Comparison of ENCODE assay signal across 1 cellular context in the genomic region with DNA sequence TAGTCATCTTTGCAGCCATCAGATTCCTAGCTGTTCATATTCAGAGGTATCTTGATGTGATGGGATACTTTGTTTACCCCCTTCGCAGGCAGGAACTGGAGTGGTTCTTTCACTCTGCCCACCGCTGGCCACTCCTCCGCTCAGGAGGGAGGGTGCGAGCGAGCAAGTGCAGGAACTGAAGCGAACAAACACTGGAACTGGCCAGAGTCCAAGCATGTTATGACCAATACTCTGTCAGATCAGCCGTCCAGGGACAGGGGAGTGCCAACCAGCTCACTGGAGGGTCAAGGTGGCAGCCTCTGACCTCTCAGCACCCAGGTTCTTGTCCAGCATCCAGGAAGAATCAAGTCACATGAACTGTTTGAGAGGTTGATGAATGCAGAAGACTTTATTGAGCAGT.
TF ChIP-seq lines count a peak whose summit lies in the region.

No MANE protein-coding gene starts in this region.

TF ChIP-seq in HepG2, 621 proteins besides CTCF, POLR2A, EP300 and RAD21 (continued from another document and continues in another):
- TF ChIP-seq SNAPC4 (CRISPR knock-in tag; IDR thresholded peaks at IDR 0.05) = no peak
- TF ChIP-seq, protein P1, sequence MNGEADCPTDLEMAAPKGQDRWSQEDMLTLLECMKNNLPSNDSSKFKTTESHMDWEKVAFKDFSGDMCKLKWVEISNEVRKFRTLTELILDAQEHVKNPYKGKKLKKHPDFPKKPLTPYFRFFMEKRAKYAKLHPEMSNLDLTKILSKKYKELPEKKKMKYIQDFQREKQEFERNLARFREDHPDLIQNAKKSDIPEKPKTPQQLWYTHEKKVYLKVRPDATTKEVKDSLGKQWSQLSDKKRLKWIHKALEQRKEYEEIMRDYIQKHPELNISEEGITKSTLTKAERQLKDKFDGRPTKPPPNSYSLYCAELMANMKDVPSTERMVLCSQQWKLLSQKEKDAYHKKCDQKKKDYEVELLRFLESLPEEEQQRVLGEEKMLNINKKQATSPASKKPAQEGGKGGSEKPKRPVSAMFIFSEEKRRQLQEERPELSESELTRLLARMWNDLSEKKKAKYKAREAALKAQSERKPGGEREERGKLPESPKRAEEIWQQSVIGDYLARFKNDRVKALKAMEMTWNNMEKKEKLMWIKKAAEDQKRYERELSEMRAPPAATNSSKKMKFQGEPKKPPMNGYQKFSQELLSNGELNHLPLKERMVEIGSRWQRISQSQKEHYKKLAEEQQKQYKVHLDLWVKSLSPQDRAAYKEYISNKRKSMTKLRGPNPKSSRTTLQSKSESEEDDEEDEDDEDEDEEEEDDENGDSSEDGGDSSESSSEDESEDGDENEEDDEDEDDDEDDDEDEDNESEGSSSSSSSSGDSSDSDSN (CRISPR knock-in tag; IDR thresholded peaks at IDR 0.05) = peak; percentile 39; the same call in 1 of the 2 replicates
- TF ChIP-seq ZNF276 (CRISPR knock-in tag; IDR thresholded peaks at IDR 0.05; ENCODE audit: low read depth) = no peak
- TF ChIP-seq ZNF34 (CRISPR knock-in tag; IDR thresholded peaks at IDR 0.05; ENCODE audit: borderline replicate concordance) = no peak
- no peak for TF ChIP-seq SRSF1 (optimal IDR thresholded peaks at IDR 0.05; ENCODE audit: low read depth, low read length)
- TF ChIP-seq ZNF382 (CRISPR knock-in tag; IDR thresholded peaks at IDR 0.05; ENCODE audit: borderline replicate concordance) = no peak
- TF ChIP-seq RARG (CRISPR knock-in tag; IDR thresholded peaks at IDR 0.05; ENCODE audit: low read depth) = no peak
- TF ChIP-seq ZNF839 (CRISPR knock-in tag; IDR thresholded peaks at IDR 0.05; ENCODE audit: borderline replicate concordance) = no peak
- TF ChIP-seq, protein P2, sequence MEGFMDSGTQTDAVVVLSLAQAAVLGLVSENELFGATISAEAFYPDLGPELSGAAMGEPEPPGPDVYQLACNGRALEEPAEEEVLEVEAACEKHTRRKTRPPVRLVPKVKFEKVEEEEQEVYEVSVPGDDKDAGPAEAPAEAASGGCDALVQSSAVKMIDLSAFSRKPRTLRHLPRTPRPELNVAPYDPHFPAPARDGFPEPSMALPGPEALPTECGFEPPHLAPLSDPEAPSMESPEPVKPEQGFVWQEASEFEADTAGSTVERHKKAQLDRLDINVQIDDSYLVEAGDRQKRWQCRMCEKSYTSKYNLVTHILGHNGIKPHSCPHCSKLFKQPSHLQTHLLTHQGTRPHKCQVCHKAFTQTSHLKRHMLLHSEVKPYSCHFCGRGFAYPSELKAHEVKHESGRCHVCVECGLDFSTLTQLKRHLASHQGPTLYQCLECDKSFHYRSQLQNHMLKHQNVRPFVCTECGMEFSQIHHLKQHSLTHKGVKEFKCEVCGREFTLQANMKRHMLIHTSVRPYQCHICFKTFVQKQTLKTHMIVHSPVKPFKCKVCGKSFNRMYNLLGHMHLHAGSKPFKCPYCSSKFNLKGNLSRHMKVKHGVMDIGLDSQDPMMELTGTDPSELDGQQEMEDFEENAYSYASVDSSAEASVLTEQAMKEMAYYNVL (CRISPR knock-in tag; IDR thresholded peaks at IDR 0.05; ENCODE audit: borderline replicate concordance) = no peak
- TF ChIP-seq IKZF4 (CRISPR knock-in tag; IDR thresholded peaks at IDR 0.05; ENCODE audit: borderline replicate concordance, low read depth, not compliant biosample characterization) = no peak
- no peak for TF ChIP-seq GLI4 (CRISPR knock-in tag; IDR thresholded peaks at IDR 0.05; ENCODE audit: borderline replicate concordance)
- TF ChIP-seq, protein P3, sequence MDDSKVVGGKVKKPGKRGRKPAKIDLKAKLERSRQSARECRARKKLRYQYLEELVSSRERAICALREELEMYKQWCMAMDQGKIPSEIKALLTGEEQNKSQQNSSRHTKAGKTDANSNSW (CRISPR knock-in tag; IDR thresholded peaks at IDR 0.05; ENCODE audit: borderline replicate concordance) = no peak
- no peak for TF ChIP-seq U2AF2 (IDR thresholded peaks at IDR 0.05; ENCODE audit: low read depth, low read length)
- no peak for TF ChIP-seq REXO4 (CRISPR knock-in tag; IDR thresholded peaks at IDR 0.05; ENCODE audit: borderline replicate concordance)
- TF ChIP-seq XBP1 (CRISPR knock-in tag; IDR thresholded peaks at IDR 0.05) = no peak
- TF ChIP-seq EZH2 (conservative IDR thresholded peaks at IDR 0.05; ENCODE audit: low read depth, low read length) = no peak
- TF ChIP-seq, protein P4, sequence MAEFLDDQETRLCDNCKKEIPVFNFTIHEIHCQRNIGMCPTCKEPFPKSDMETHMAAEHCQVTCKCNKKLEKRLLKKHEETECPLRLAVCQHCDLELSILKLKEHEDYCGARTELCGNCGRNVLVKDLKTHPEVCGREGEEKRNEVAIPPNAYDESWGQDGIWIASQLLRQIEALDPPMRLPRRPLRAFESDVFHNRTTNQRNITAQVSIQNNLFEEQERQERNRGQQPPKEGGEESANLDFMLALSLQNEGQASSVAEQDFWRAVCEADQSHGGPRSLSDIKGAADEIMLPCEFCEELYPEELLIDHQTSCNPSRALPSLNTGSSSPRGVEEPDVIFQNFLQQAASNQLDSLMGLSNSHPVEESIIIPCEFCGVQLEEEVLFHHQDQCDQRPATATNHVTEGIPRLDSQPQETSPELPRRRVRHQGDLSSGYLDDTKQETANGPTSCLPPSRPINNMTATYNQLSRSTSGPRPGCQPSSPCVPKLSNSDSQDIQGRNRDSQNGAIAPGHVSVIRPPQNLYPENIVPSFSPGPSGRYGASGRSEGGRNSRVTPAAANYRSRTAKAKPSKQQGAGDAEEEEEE (CRISPR knock-in tag; IDR thresholded peaks at IDR 0.05; ENCODE audit: borderline replicate concordance) = no peak
- TF ChIP-seq, protein P5, sequence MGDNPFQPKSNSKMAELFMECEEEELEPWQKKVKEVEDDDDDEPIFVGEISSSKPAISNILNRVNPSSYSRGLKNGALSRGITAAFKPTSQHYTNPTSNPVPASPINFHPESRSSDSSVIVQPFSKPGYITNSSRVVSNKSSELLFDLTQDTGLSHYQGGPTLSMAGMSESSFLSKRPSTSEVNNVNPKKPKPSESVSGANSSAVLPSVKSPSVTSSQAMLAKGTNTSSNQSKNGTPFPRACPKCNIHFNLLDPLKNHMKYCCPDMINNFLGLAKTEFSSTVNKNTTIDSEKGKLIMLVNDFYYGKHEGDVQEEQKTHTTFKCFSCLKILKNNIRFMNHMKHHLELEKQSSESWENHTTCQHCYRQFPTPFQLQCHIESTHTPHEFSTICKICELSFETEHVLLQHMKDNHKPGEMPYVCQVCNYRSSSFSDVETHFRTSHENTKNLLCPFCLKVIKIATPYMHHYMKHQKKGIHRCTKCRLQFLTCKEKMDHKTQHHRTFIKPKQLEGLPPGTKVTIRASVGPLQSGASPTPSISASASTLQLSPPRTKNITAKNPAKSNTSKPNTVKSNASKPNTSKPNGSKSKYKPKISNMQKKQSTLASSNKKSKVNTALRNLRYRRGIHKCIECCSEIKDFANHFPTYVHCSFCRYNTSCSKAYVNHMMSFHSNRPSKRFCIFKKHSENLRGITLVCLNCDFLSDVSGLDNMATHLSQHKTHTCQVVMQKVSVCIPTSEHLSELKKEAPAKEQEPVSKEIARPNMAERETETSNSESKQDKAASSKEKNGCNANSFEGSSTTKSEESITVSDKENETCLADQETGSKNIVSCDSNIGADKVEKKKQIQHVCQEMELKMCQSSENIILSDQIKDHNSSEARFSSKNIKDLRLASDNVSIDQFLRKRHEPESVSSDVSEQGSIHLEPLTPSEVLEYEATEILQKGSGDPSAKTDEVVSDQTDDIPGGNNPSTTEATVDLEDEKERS (CRISPR knock-in tag; IDR thresholded peaks at IDR 0.05) = no peak
- peak; percentile 81 for TF ChIP-seq MTA1 (CRISPR knock-in tag; IDR thresholded peaks at IDR 0.05; ENCODE audit: borderline replicate concordance)
- no peak for TF ChIP-seq EEA1 (CRISPR knock-in tag; IDR thresholded peaks at IDR 0.05; ENCODE audit: borderline replicate concordance)
- no peak for TF ChIP-seq ZNF496 (CRISPR knock-in tag; IDR thresholded peaks at IDR 0.05; ENCODE audit: insufficient replicate concordance)
- TF ChIP-seq, protein P6, sequence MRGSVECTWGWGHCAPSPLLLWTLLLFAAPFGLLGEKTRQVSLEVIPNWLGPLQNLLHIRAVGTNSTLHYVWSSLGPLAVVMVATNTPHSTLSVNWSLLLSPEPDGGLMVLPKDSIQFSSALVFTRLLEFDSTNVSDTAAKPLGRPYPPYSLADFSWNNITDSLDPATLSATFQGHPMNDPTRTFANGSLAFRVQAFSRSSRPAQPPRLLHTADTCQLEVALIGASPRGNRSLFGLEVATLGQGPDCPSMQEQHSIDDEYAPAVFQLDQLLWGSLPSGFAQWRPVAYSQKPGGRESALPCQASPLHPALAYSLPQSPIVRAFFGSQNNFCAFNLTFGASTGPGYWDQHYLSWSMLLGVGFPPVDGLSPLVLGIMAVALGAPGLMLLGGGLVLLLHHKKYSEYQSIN (CRISPR knock-in tag; IDR thresholded peaks at IDR 0.05; ENCODE audit: borderline replicate concordance) = no peak
- no peak for TF ChIP-seq ZNF563 (CRISPR knock-in tag; IDR thresholded peaks at IDR 0.05)
- TF ChIP-seq ZNF329 (CRISPR knock-in tag; IDR thresholded peaks at IDR 0.05; ENCODE audit: low read depth) = no peak
- TF ChIP-seq ZNF652 (CRISPR knock-in tag; IDR thresholded peaks at IDR 0.05; ENCODE audit: borderline replicate concordance, low read depth) = no peak
- peak; percentile 26; the same call in 1 of the 2 replicates for TF ChIP-seq KDM2A (CRISPR knock-in tag; IDR thresholded peaks at IDR 0.05; ENCODE audit: borderline replicate concordance, low read depth)
- peak; percentile 79 for TF ChIP-seq RXRB (CRISPR knock-in tag; IDR thresholded peaks at IDR 0.05; ENCODE audit: borderline replicate concordance)
- TF ChIP-seq CREM (IDR thresholded peaks at IDR 0.05) = no peak
- TF ChIP-seq CREM (CRISPR knock-in tag; IDR thresholded peaks at IDR 0.05) = no peak
- no peak for TF ChIP-seq PHF5A (CRISPR knock-in tag; IDR thresholded peaks at IDR 0.05; ENCODE audit: low read depth, unreplicated experiment)
- TF ChIP-seq SP2 (CRISPR knock-in tag; IDR thresholded peaks at IDR 0.05) = no peak
- TF ChIP-seq, protein P7, sequence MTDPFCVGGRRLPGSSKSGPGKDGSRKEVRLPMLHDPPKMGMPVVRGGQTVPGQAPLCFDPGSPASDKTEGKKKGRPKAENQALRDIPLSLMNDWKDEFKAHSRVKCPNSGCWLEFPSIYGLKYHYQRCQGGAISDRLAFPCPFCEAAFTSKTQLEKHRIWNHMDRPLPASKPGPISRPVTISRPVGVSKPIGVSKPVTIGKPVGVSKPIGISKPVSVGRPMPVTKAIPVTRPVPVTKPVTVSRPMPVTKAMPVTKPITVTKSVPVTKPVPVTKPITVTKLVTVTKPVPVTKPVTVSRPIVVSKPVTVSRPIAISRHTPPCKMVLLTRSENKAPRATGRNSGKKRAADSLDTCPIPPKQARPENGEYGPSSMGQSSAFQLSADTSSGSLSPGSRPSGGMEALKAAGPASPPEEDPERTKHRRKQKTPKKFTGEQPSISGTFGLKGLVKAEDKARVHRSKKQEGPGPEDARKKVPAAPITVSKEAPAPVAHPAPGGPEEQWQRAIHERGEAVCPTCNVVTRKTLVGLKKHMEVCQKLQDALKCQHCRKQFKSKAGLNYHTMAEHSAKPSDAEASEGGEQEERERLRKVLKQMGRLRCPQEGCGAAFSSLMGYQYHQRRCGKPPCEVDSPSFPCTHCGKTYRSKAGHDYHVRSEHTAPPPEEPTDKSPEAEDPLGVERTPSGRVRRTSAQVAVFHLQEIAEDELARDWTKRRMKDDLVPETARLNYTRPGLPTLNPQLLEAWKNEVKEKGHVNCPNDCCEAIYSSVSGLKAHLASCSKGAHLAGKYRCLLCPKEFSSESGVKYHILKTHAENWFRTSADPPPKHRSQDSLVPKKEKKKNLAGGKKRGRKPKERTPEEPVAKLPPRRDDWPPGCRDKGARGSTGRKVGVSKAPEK (CRISPR knock-in tag; IDR thresholded peaks at IDR 0.05; ENCODE audit: borderline replicate concordance) = no peak
- TF ChIP-seq JUND (CRISPR knock-in tag; IDR thresholded peaks at IDR 0.05) = 0 out of 2 replicates have a peak, but pooled peaks have one; percentile 44
- no peak for TF ChIP-seq SIX4 (CRISPR knock-in tag; IDR thresholded peaks at IDR 0.05)
